1 cellular context compared by ENCODE assay signal in the genomic region with DNA sequence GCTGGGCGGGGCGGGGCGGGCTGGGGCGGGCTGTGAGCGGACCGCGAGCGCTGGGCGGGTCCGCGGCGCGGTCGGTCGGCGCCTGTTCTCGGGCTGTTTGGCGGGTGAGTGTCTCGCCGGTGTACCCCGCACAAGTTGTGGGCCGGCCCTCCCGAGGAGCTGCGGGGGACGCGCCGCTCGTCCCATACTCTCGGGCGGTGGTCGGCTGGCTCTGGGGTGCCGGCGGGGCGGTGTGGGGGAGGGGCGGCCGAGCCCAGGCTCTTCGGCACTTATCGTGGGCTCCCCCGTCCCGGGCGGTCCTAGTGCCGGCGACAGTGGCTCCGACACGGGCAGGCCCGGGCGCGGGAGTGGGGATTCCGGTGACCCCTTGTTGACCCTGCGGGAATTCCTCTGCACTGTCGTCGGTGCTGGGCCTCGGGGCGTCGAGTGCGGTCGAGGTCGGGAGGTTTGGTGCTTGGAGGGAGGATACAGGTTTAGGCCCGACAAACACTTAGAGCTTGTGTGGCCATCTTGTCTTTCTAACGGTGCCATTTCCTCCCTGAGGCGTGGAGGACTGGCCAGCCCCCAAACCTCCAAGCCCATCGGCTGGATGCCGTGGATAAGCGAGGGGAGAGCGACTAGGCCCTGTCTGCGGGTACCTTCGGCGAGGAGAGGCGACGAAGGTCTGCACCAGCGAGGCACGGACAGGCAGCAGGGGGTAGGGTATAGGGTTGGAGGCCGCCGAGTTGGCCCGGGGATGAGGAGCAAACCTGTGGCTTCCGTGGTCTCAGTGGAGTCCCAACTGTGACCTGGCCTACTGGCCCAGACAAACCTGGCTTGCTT.
TF ChIP-seq lines count a peak whose summit lies in the region.

TSS of gene SEPTIN2 (plus strand) at position 47 of the 822 bp plus-strand sequence. CDS start 8,308 bp downstream, outside the sequence.

TF ChIP-seq in HepG2, 621 proteins besides CTCF, POLR2A, EP300 and RAD21 (continued from another document and continues in another):
- TF ChIP-seq, protein P1, sequence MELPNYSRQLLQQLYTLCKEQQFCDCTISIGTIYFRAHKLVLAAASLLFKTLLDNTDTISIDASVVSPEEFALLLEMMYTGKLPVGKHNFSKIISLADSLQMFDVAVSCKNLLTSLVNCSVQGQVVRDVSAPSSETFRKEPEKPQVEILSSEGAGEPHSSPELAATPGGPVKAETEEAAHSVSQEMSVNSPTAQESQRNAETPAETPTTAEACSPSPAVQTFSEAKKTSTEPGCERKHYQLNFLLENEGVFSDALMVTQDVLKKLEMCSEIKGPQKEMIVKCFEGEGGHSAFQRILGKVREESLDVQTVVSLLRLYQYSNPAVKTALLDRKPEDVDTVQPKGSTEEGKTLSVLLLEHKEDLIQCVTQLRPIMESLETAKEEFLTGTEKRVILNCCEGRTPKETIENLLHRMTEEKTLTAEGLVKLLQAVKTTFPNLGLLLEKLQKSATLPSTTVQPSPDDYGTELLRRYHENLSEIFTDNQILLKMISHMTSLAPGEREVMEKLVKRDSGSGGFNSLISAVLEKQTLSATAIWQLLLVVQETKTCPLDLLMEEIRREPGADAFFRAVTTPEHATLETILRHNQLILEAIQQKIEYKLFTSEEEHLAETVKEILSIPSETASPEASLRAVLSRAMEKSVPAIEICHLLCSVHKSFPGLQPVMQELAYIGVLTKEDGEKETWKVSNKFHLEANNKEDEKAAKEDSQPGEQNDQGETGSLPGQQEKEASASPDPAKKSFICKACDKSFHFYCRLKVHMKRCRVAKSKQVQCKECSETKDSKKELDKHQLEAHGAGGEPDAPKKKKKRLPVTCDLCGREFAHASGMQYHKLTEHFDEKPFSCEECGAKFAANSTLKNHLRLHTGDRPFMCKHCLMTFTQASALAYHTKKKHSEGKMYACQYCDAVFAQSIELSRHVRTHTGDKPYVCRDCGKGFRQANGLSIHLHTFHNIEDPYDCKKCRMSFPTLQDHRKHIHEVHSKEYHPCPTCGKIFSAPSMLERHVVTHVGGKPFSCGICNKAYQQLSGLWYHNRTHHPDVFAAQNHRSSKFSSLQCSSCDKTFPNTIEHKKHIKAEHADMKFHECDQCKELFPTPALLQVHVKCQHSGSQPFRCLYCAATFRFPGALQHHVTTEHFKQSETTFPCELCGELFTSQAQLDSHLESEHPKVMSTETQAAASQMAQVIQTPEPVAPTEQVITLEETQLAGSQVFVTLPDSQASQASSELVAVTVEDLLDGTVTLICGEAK (IDR thresholded peaks at IDR 0.05): no peak
- TF ChIP-seq, protein P1 (CRISPR knock-in tag; IDR thresholded peaks at IDR 0.05): peak; percentile 20; the same call in 1 of the 2 replicates
- no peak for TF ChIP-seq ZNF816 (CRISPR knock-in tag; IDR thresholded peaks at IDR 0.05; ENCODE audit: borderline replicate concordance)
- TF ChIP-seq GTF3A (CRISPR knock-in tag; conservative IDR thresholded peaks at IDR 0.05): no peak
- TF ChIP-seq, protein P2, sequence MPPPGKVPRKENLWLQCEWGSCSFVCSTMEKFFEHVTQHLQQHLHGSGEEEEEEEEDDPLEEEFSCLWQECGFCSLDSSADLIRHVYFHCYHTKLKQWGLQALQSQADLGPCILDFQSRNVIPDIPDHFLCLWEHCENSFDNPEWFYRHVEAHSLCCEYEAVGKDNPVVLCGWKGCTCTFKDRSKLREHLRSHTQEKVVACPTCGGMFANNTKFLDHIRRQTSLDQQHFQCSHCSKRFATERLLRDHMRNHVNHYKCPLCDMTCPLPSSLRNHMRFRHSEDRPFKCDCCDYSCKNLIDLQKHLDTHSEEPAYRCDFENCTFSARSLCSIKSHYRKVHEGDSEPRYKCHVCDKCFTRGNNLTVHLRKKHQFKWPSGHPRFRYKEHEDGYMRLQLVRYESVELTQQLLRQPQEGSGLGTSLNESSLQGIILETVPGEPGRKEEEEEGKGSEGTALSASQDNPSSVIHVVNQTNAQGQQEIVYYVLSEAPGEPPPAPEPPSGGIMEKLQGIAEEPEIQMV (CRISPR knock-in tag; IDR thresholded peaks at IDR 0.05; ENCODE audit: low read depth): peak; percentile 50
- TF ChIP-seq ZNF326 (CRISPR knock-in tag; IDR thresholded peaks at IDR 0.05; ENCODE audit: borderline replicate concordance): no peak
- peak; percentile 65 for TF ChIP-seq ZNF407 (CRISPR knock-in tag; IDR thresholded peaks at IDR 0.05; ENCODE audit: not compliant biosample characterization)
- no peak for TF ChIP-seq KDM3A (CRISPR knock-in tag; IDR thresholded peaks at IDR 0.05; ENCODE audit: low read depth)
- TF ChIP-seq STAG1 (CRISPR knock-in tag; IDR thresholded peaks at IDR 0.05): peak; percentile 17; the same call in 1 of the 2 replicates
- TF ChIP-seq ARID2 (CRISPR knock-in tag; IDR thresholded peaks at IDR 0.05; ENCODE audit: borderline replicate concordance): no peak
- TF ChIP-seq, protein P3, sequence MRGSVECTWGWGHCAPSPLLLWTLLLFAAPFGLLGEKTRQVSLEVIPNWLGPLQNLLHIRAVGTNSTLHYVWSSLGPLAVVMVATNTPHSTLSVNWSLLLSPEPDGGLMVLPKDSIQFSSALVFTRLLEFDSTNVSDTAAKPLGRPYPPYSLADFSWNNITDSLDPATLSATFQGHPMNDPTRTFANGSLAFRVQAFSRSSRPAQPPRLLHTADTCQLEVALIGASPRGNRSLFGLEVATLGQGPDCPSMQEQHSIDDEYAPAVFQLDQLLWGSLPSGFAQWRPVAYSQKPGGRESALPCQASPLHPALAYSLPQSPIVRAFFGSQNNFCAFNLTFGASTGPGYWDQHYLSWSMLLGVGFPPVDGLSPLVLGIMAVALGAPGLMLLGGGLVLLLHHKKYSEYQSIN (CRISPR knock-in tag; IDR thresholded peaks at IDR 0.05; ENCODE audit: borderline replicate concordance): no peak
- TF ChIP-seq ZIK1 (CRISPR knock-in tag; IDR thresholded peaks at IDR 0.05; ENCODE audit: borderline replicate concordance, low read depth): no peak; the same call in 1 of the 2 replicates
- TF ChIP-seq, protein P4, sequence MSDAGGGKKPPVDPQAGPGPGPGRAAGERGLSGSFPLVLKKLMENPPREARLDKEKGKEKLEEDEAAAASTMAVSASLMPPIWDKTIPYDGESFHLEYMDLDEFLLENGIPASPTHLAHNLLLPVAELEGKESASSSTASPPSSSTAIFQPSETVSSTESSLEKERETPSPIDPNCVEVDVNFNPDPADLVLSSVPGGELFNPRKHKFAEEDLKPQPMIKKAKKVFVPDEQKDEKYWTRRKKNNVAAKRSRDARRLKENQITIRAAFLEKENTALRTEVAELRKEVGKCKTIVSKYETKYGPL (CRISPR knock-in tag; IDR thresholded peaks at IDR 0.05): peak; percentile 64
- TF ChIP-seq ZNF101 (CRISPR knock-in tag; IDR thresholded peaks at IDR 0.05; ENCODE audit: borderline replicate concordance, low read depth): no peak
- peak; percentile 72; the same call in 1 of the 2 replicates for TF ChIP-seq ZNF34 (CRISPR knock-in tag; IDR thresholded peaks at IDR 0.05; ENCODE audit: borderline replicate concordance)
- TF ChIP-seq ZNF20 (CRISPR knock-in tag; IDR thresholded peaks at IDR 0.05): no peak
- TF ChIP-seq, protein P5, sequence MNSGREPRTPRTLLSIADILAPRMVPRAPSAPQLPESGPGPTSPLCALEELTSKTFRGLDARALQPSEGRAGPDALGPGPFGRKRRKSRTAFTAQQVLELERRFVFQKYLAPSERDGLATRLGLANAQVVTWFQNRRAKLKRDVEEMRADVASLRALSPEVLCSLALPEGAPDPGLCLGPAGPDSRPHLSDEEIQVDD (CRISPR knock-in tag; IDR thresholded peaks at IDR 0.05; ENCODE audit: borderline replicate concordance): peak; percentile 89
- 0 out of 2 replicates have a peak, but pooled peaks have one; percentile 63 for TF ChIP-seq SAFB2 (CRISPR knock-in tag; IDR thresholded peaks at IDR 0.05; ENCODE audit: borderline replicate concordance, low read depth)
- TF ChIP-seq ZNF7 (CRISPR knock-in tag; IDR thresholded peaks at IDR 0.05): no peak
- peak; percentile 28; the same call in 1 of the 2 replicates for TF ChIP-seq ZNF121 (CRISPR knock-in tag; IDR thresholded peaks at IDR 0.05)
- no peak; the same call in 1 of the 2 replicates for TF ChIP-seq ISX (CRISPR knock-in tag; conservative IDR thresholded peaks at IDR 0.05)
- peak; percentile 75 for TF ChIP-seq ZNF883 (CRISPR knock-in tag; IDR thresholded peaks at IDR 0.05; ENCODE audit: not compliant biosample characterization)
- no peak; the same call in 1 of the 2 replicates for TF ChIP-seq ETV5 (CRISPR knock-in tag; IDR thresholded peaks at IDR 0.05; ENCODE audit: borderline replicate concordance)
- TF ChIP-seq PAX8 (CRISPR knock-in tag; IDR thresholded peaks at IDR 0.05; ENCODE audit: borderline replicate concordance): peak; percentile 93
- no peak for TF ChIP-seq ZNF615 (CRISPR knock-in tag; IDR thresholded peaks at IDR 0.05; ENCODE audit: borderline replicate concordance)
- no peak for TF ChIP-seq ZNF432 (CRISPR knock-in tag; IDR thresholded peaks at IDR 0.05; ENCODE audit: borderline replicate concordance)
